Comparison of ENCODE assay signal across 1 cellular context in the genomic region with DNA sequence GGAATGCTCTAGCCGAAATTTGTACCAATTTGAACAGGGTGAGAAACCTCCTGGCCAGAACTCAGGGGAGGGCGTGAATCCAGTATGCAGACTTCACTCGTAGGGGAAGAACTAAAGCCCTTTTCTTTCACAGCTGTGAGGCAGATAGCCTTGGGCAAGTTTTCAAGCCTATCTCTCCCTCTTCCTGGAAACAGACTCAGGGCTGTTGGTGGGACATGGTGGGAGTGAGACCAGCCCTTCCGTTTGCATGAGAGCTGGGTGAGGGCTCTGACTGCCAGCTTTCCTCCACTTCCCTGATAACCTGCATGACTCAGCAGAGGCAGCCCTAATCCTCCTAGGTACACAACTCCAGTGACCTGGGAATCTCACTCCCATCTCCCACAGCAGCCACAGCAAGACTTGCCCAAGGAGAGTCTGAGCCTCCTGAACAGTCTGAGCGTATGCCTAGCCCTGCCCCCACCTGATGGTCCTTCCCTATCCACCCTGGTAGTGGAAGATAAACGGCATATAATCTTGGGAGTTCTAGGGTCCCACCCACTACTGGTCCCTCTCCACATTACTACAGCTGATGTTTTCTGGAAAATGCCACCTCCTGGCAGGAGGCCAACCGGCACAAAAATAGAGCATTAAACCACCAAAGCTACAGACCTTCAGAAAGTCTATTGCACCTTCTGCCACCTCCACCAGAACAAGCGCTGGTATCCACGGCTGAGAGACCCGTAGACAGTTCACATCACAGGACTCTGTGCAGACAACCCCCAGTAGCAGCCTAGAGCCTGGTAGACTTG.
TF ChIP-seq lines count a peak whose summit lies in the region.

No MANE protein-coding gene starts in this region.

TF ChIP-seq in GM23338, 12 proteins besides CTCF, POLR2A, EP300 and RAD21 (continued from another document):
- no peak for TF ChIP-seq ETS1 (IDR thresholded peaks at IDR 0.05)
